In genomic region chr15:93980149-93980911, GRCh38 we compare ENCODE assay signal across 1 cellular context.
TF ChIP-seq lines count a peak whose summit lies in the region.

No MANE protein-coding gene starts in this region.

TF ChIP-seq in GM23338, 12 proteins besides CTCF, POLR2A, EP300 and RAD21 (continued from another document):
- TF ChIP-seq ZNF462 (CRISPR knock-in tag; IDR thresholded peaks at IDR 0.05): no peak
TF ChIP-seq in GM23338: peak in this region for 0.
